9 cellular contexts compared by ENCODE assay signal in genomic region chr3:52891615-52892081, GRCh38. TPM values are rescaled to one million over a fixed set of nuclear protein-coding genes. Genes with fewer than 3 reads are reported as not detected.
DNase-seq lines count a peak whose midpoint lies in the region; ATAC-seq, FAIRE-seq and TF ChIP-seq lines count a peak whose summit lies in the region.
"Had no signal": no experiment of that assay in that cellular context is flagged by ENCODE, and none has a peak within 500 bp of the region (broad histone marks: within the 10 kb centered on the region; RNA-seq: fewer than 3 reads in every experiment).

No MANE protein-coding gene starts in this region.

- H2BK12ac ChIP-seq in neuronal stem cell (ENCODE audit: low read length): no peak overlapping the region

- TF ChIP-seq EP300 in HepG2 (IDR thresholded peaks at IDR 0.05; ENCODE audit: low read depth in 2 of 2, low read length in 2 of 2) (peak in 1 of 2 experiments; percentile 5; a peak in 1 of 4 replicates), HepG2 (CRISPR knock-in tag; IDR thresholded peaks at IDR 0.05; ENCODE audit: borderline replicate concordance) (no peak)

- H3K4me1 ChIP-seq in breast epithelium (peaks cover 0 to 6% of the 10 kb centered on the region in 2 donors), mammary epithelial cell (ENCODE audit: insufficient read depth, low read length) (peaks cover 11% of the 10 kb centered on the region), HepG2 (ENCODE audit: insufficient read depth, low read length) (peaks cover 57% of the 10 kb centered on the region), upper lobe of right lung (peaks cover 66% of the 10 kb centered on the region), neuronal stem cell (ENCODE audit: control insufficient read depth in 2 of 2, insufficient read depth in 1 of 2, low read depth in 1 of 2, low read length in 2 of 2) (peaks cover 3 to 4% of the 10 kb centered on the region in 2 donors)

- H3K4me1 Mint-ChIP-seq in activated T-helper 17 cell treated with anti-CD3 and anti-CD28 coated beads, Interleukin-2, amount 50 U/mL, for 72 hours: peaks cover 48% of the 10 kb centered on the region

- H3K9me3 ChIP-seq in breast epithelium (no peaks in the 10 kb centered on the region), mammary epithelial cell (replicated peaks; ENCODE audit: insufficient read depth, low read length) (no peaks in the 10 kb centered on the region), HepG2 (ENCODE audit: low read length) (no peaks in the 10 kb centered on the region), upper lobe of right lung (no peaks in the 10 kb centered on the region), neuronal stem cell (replicated peaks in 1 of 2; ENCODE audit: control insufficient read depth in 2 of 2, insufficient read depth in 1 of 2, low read depth in 1 of 2, low read length in 2 of 2) (no peaks in the 10 kb centered on the region)

- 100% methylated on average over 2 of the region's 2 CpGs for WGBS in mammary epithelial cell (ENCODE audit: low coverage, missing lambda C conversion rate)
- WGBS in HepG2 (ENCODE audit: low lambda C conversion rate): 79% methylated on average over 2 of the region's 2 CpGs
- no CpG with 5 or more reads among the region's 2 CpGs for WGBS in neuronal stem cell (ENCODE audit: extremely low coverage in 2 of 2, insufficient read length in 2 of 2, insufficient replicate concordance in 1 of 2), 2 donors

- no peaks in the 10 kb centered on the region for H4K20me1 ChIP-seq in mammary epithelial cell (ENCODE audit: insufficient read depth, low read length)
- H4K20me1 ChIP-seq in HepG2 (ENCODE audit: insufficient read depth, low read length): no peaks in the 10 kb centered on the region

- peak overlapping the region; percentile 91 for H3K27ac Mint-ChIP-seq in activated T-helper 17 cell treated with anti-CD3 and anti-CD28 coated beads, Interleukin-2, amount 50 U/mL, for 72 hours

- H3K23ac ChIP-seq in neuronal stem cell (ENCODE audit: low read depth, low read length, poor library complexity): no peak overlapping the region

- H3K4me3 Mint-ChIP-seq in activated T-helper 17 cell treated with anti-CD3 and anti-CD28 coated beads, Interleukin-2, amount 50 U/mL, for 72 hours: peak overlapping the region; percentile 92

- H3K27ac ChIP-seq in breast epithelium (peak overlapping the region; percentile 73 to 77), mammary epithelial cell (ENCODE audit: insufficient read depth, low read depth, low read length) (no peak overlapping the region), HepG2 (ENCODE audit: extremely low read length, insufficient read depth, low read length) (peak overlapping the region; percentile 68), upper lobe of right lung (peak overlapping the region; percentile 73), neuronal stem cell (replicated peaks; ENCODE audit: low read length) (no peak overlapping the region)

- no peaks in the 10 kb centered on the region for H3K9me3 Mint-ChIP-seq in activated T-helper 17 cell treated with anti-CD3 and anti-CD28 coated beads, Interleukin-2, amount 50 U/mL, for 72 hours

- no peak for TF ChIP-seq RAD21 in HepG2 (CRISPR knock-in tag; IDR thresholded peaks at IDR 0.05)

- H3K36me3 ChIP-seq in breast epithelium (no peaks in the 10 kb centered on the region), mammary epithelial cell (ENCODE audit: insufficient read depth, low read length) (no peaks in the 10 kb centered on the region), HepG2 (replicated peaks in 1 of 2; ENCODE audit: control insufficient read depth in 1 of 2, insufficient read depth in 2 of 2, low read length in 2 of 2) (no peaks in the 10 kb centered on the region; a peak in 1 of 5 replicates), upper lobe of right lung (no peaks in the 10 kb centered on the region), neuronal stem cell (replicated peaks in 1 of 2; ENCODE audit: control insufficient read depth in 2 of 2, insufficient read depth in 2 of 2, low read length in 2 of 2) (peaks cover 2 to 4% of the 10 kb centered on the region in 2 donors)

- DNase-seq in breast epithelium (ENCODE audit: low spot score in 2 of 2) (no peak), mammary epithelial cell (no peak), HepG2 (ENCODE audit: low spot score) (peak; percentile 66), upper lobe of right lung (no peak), neuronal stem cell (ENCODE audit: low spot score) (no peak)
- DNase-seq: NCI-H1417 treated with DMSO at 0.1 percent for 48 hours had no signal

- peaks cover 80% of the 10 kb centered on the region for H3K79me2 ChIP-seq in mammary epithelial cell (ENCODE audit: insufficient read depth, low read length)
- H3K79me2 ChIP-seq in HepG2 (ENCODE audit: insufficient read depth, low read length): peaks cover 10% of the 10 kb centered on the region

- H3K4me2 ChIP-seq in mammary epithelial cell (ENCODE audit: insufficient read depth, low read depth, low read length) (no peak overlapping the region), HepG2 (ENCODE audit: low read depth, low read length) (peak overlapping the region; percentile 47), neuronal stem cell (ENCODE audit: insufficient read depth, low read length, poor library complexity, severe bottlenecking) (no peak overlapping the region)

- dilution Hi-C loops in mammary epithelial cell (cut with HindIII; ENCODE audit: low sequenced_read_pairs): loop anchor here (5.0 kb wide), 1 partner anchor 54 kb away; the partner anchor contains the start of gene MUSTN1

- H2BK5ac ChIP-seq in neuronal stem cell (ENCODE audit: low read length): no peak overlapping the region

- H3K36me3 Mint-ChIP-seq in activated T-helper 17 cell treated with anti-CD3 and anti-CD28 coated beads, Interleukin-2, amount 50 U/mL, for 72 hours (ENCODE audit: low read depth): peaks cover 11% of the 10 kb centered on the region

- no peak overlapping the region for H4K8ac ChIP-seq in neuronal stem cell (ENCODE audit: low read depth, low read length)

- in situ Hi-C loops in mammary epithelial cell (cut with MboI; ENCODE audit: low sequenced_read_pairs in 2 of 2) (no loop called here), HepG2 (cut with HindIII; ENCODE audit: extremely low pct_ligation_motif_present, low pct_unique_long_range_greater_than_20kb) (no loop called here)

- no peak overlapping the region for H2BK15ac ChIP-seq in neuronal stem cell (ENCODE audit: low read length)

- no peak overlapping the region for H2BK120ac ChIP-seq in neuronal stem cell (ENCODE audit: low read depth, low read length)

- peak; percentile 72 for FAIRE-seq in HepG2 (lab: Jason Lieb, UNC)

- no TSS peak for BruUV-seq in mammary epithelial cell (replicated peaks; lab: Mats Ljungman, UMichigan)
- no TSS peak for BruUV-seq in HepG2 (replicated peaks; lab: Mats Ljungman, UMichigan)

- no peak for ATAC-seq in activated T-helper 17 cell treated with anti-CD3 and anti-CD28 coated beads, Interleukin-2, amount 50 U/mL, for 72 hours (replicated peaks)
- ATAC-seq in HepG2 (peak; percentile 70), upper lobe of right lung (peak; percentile 82), HG03039 (IDR thresholded peaks at IDR 0.05; ENCODE audit: unreplicated experiment) (no peak), GM21576 (IDR thresholded peaks at IDR 0.05; ENCODE audit: unreplicated experiment) (no peak)

- no peak overlapping the region for H3K4ac ChIP-seq in neuronal stem cell (ENCODE audit: low read length)

- H3K27me3 Mint-ChIP-seq in activated T-helper 17 cell treated with anti-CD3 and anti-CD28 coated beads, Interleukin-2, amount 50 U/mL, for 72 hours: no peaks in the 10 kb centered on the region

- no peak overlapping the region for H2AFZ ChIP-seq in mammary epithelial cell (ENCODE audit: low read depth, low read length)
- no peak overlapping the region for H2AFZ ChIP-seq in HepG2 (ENCODE audit: low read length)
- H2AFZ ChIP-seq in neuronal stem cell (ENCODE audit: low read length): no peak overlapping the region

- no peak overlapping the region for H3K18ac ChIP-seq in neuronal stem cell (ENCODE audit: low read length)

- peaks cover 2% of the 10 kb centered on the region for H3K79me1 ChIP-seq in neuronal stem cell (ENCODE audit: low read depth, low read length)

- CTCF ChIA-PET in mammary epithelial cell (lab: Charles Lee; ENCODE audit: low non-redundant PET) (no interaction called here), HepG2 (lab: Yijun Ruan, JAX; ENCODE audit: low intra/inter-chr PET ratio, low total read pairs) (no interaction called here)

- no peak overlapping the region for H3K14ac ChIP-seq in neuronal stem cell (ENCODE audit: low read length)

- TF ChIP-seq POLR2A in breast epithelium (IDR thresholded peaks at IDR 0.05) (no peak), HepG2 (IDR thresholded peaks at IDR 0.05; ENCODE audit: insufficient read depth in 1 of 2, low read depth in 2 of 2, low read length in 2 of 2) (no peak)

- TF ChIP-seq CTCF in breast epithelium (IDR thresholded peaks at IDR 0.05) (no peak), mammary epithelial cell (conservative IDR thresholded peaks at IDR 0.05 in 1 of 2, IDR thresholded peaks at IDR 0.05 in 1 of 2; ENCODE audit: extremely low read depth in 1 of 2, insufficient read depth in 1 of 2, low read depth in 1 of 2, low read length in 2 of 2) (no peak), HepG2 (CRISPR knock-in tag; IDR thresholded peaks at IDR 0.05) (no peak), upper lobe of right lung (IDR thresholded peaks at IDR 0.05) (no peak)

- intact Hi-C loops in breast epithelium (cut with DNase I; ENCODE audit: low total_unique reads) (no loop called here), mammary epithelial cell (cut with micrococcal nuclease) (no loop called here), HepG2 (cut with micrococcal nuclease; ENCODE audit: unreplicated experiment) (loop anchor here (5.0 kb wide), 1 partner anchor 39 kb away; no protein-coding TSS in a partner anchor), upper lobe of right lung (cut with DNase I) (no loop called here)

- no peaks in the 10 kb centered on the region for H3K27me3 ChIP-seq in breast epithelium
- H3K27me3 ChIP-seq in mammary epithelial cell (ENCODE audit: insufficient read depth, low read length): no peaks in the 10 kb centered on the region
- H3K27me3 ChIP-seq in HepG2 (ENCODE audit: control insufficient read depth in 1 of 2, insufficient read depth in 2 of 2, low read length in 2 of 2): no peaks in the 10 kb centered on the region
- no peaks in the 10 kb centered on the region for H3K27me3 ChIP-seq in upper lobe of right lung
- H3K27me3 ChIP-seq in neuronal stem cell (ENCODE audit: control insufficient read depth in 3 of 3, insufficient read depth in 3 of 3, low read depth in 1 of 3, low read length in 3 of 3): no peaks in the 10 kb centered on the region

- no peak overlapping the region for H3K9ac ChIP-seq in mammary epithelial cell (ENCODE audit: insufficient read depth, low read length)
- peak overlapping the region; percentile 31 for H3K9ac ChIP-seq in HepG2 (ENCODE audit: insufficient read depth, low read depth, low read length)
- no peak overlapping the region for H3K9ac ChIP-seq in neuronal stem cell (ENCODE audit: low read depth, low read length, poor library complexity)

- H4K91ac ChIP-seq in neuronal stem cell (ENCODE audit: low read depth, low read length, poor library complexity): no peak overlapping the region

- H2AK5ac ChIP-seq in neuronal stem cell (ENCODE audit: low read depth, low read length): no peak overlapping the region

- H3K4me3 ChIP-seq in breast epithelium (no peak overlapping the region), mammary epithelial cell (replicated peaks in 1 of 3; ENCODE audit: insufficient read depth in 1 of 3, low read depth in 2 of 3, low read length in 3 of 3) (no peak overlapping the region), HepG2 (replicated peaks in 1 of 3; ENCODE audit: insufficient read depth in 1 of 3, low read depth in 2 of 3, low read length in 3 of 3) (no peak overlapping the region), upper lobe of right lung (no peak overlapping the region), neuronal stem cell (ENCODE audit: low read length in 2 of 2) (no peak overlapping the region)

- POLR2A ChIA-PET in HepG2 (lab: Yijun Ruan, JAX): no interaction called here

RNA-seq across cellular contexts. Expression of gene STIMATE, which starts 5.7 kb away (rescaled TPM):
- total RNA-seq in breast epithelium: 10 to 100 TPM; 14.0 to 18.7 (median 14.7) TPM
- 10 to 100 TPM; 14.7 to 20.9 TPM for total RNA-seq in mammary epithelial cell
- polyA plus RNA-seq in mammary epithelial cell: 12.1 TPM
- polyA minus RNA-seq in mammary epithelial cell: 19.7 TPM
- total RNA-seq in activated T-helper 17 cell treated with anti-CD3 and anti-CD28 coated beads, Interleukin-2, amount 50 U/mL, for 72 hours: 10 to 100 TPM; 13.6 to 39.0 TPM
- total RNA-seq in HepG2 (2016; rRNA removed; fragmentation: Illumina TruSeq; extraction: Trizol): 8.7 and 11.7 TPM in 2 replicates
- 18.2 and 18.6 TPM in 2 replicates for total RNA-seq in HepG2 (2016; cell fraction: cytosol; rRNA removed; fragmentation: Illumina TruSeq; extraction: Trizol; ENCODE audit: low read depth)
- 7.4 and 13.2 TPM in 2 replicates for total RNA-seq in HepG2 (2016; cell fraction: insoluble cytoplasmic fraction; rRNA removed; fragmentation: Illumina TruSeq; extraction: Trizol)
- total RNA-seq in HepG2 (2016; cell fraction: membrane; rRNA removed; fragmentation: Illumina TruSeq; extraction: Trizol): 22.9 and 26.2 TPM in 2 replicates
- total RNA-seq in HepG2 (2016; cell fraction: nucleus; rRNA removed; fragmentation: Illumina TruSeq; extraction: Trizol): 6.8 and 12.1 TPM in 2 replicates
- 5.7 and 6.2 TPM in 2 replicates for polyA plus RNA-seq in HepG2 (2011; rRNA removed)
- polyA plus RNA-seq in HepG2 (2011; cell fraction: cytosol; rRNA removed): 6.4 and 6.8 TPM in 2 replicates
- polyA plus RNA-seq in HepG2 (2011; cell fraction: nucleus; rRNA removed): 27.8 and 29.6 TPM in 2 replicates
- 5.6 and 5.9 TPM in 2 replicates for polyA plus RNA-seq in HepG2 (2012)
- polyA plus RNA-seq in HepG2 (2016; cell fraction: cytosol; fragmentation: Illumina TruSeq; extraction: Trizol; ENCODE audit: low read depth): 28.0 and 29.6 TPM in 2 replicates
- polyA plus RNA-seq in HepG2 (2016; cell fraction: insoluble cytoplasmic fraction; fragmentation: Illumina TruSeq; extraction: Trizol; ENCODE audit: low read depth): 8.4 and 9.2 TPM in 2 replicates
- polyA plus RNA-seq in HepG2 (2016; cell fraction: membrane; fragmentation: Illumina TruSeq; extraction: Trizol; ENCODE audit: low read depth): 25.4 and 30.7 TPM in 2 replicates
- 12.9 and 17.4 TPM in 2 replicates for polyA plus RNA-seq in HepG2 (2016; cell fraction: nucleus; fragmentation: Illumina TruSeq; extraction: Trizol; ENCODE audit: insufficient read depth, low read depth)
- polyA minus RNA-seq in HepG2 (2011; rRNA and poly(A)+ RNA removed; ENCODE audit: low replicate concordance): 11.7 and 11.8 TPM in 2 replicates
- 6.1 and 8.6 TPM in 2 replicates for polyA minus RNA-seq in HepG2 (2011; cell fraction: cytosol; rRNA and poly(A)+ RNA removed)
- 5.3 and 7.9 TPM in 2 replicates for polyA minus RNA-seq in HepG2 (2011; cell fraction: nucleus; rRNA and poly(A)+ RNA removed)
- 34.7 TPM for total RNA-seq in upper lobe of right lung
- 11.6 TPM for polyA plus RNA-seq in neuronal stem cell (2013, experiment 1 of 2)
- polyA plus RNA-seq in neuronal stem cell (2013, experiment 2 of 2): 11.8 TPM

RNA-seq across cellular contexts. Expression of gene MUSTN1, which starts 56.8 kb away (rescaled TPM):
- total RNA-seq in breast epithelium: 10 to 100 TPM in 1 of 3 donors, 1 to 10 TPM in 2; 5.9 to 13.0 (median 6.9) TPM
- total RNA-seq in mammary epithelial cell: not detected
- 0.18 TPM for polyA plus RNA-seq in mammary epithelial cell
- polyA minus RNA-seq in mammary epithelial cell: not detected
- total RNA-seq in activated T-helper 17 cell treated with anti-CD3 and anti-CD28 coated beads, Interleukin-2, amount 50 U/mL, for 72 hours: 1 to 10 TPM in 1 of 2 donors, not detected in 1; 2.8 TPM
- 1.3 and 1.4 TPM in 2 replicates for total RNA-seq in HepG2 (2016; rRNA removed; fragmentation: Illumina TruSeq; extraction: Trizol)
- 1.1 TPM in 1 of 2 replicates, not detected in the other for total RNA-seq in HepG2 (2016; cell fraction: cytosol; rRNA removed; fragmentation: Illumina TruSeq; extraction: Trizol; ENCODE audit: low read depth)
- 1.8 and 2.0 TPM in 2 replicates for total RNA-seq in HepG2 (2016; cell fraction: insoluble cytoplasmic fraction; rRNA removed; fragmentation: Illumina TruSeq; extraction: Trizol)
- total RNA-seq in HepG2 (2016; cell fraction: membrane; rRNA removed; fragmentation: Illumina TruSeq; extraction: Trizol): 0.62 and 1.3 TPM in 2 replicates
- total RNA-seq in HepG2 (2016; cell fraction: nucleus; rRNA removed; fragmentation: Illumina TruSeq; extraction: Trizol): 1.5 and 1.8 TPM in 2 replicates
- 0.60 and 0.84 TPM in 2 replicates for polyA plus RNA-seq in HepG2 (2011; rRNA removed)
- polyA plus RNA-seq in HepG2 (2011; cell fraction: cytosol; rRNA removed): 0.46 and 0.76 TPM in 2 replicates
- polyA plus RNA-seq in HepG2 (2011; cell fraction: nucleus; rRNA removed): 8.5 TPM in 2 replicates
- polyA plus RNA-seq in HepG2 (2012): 0.59 and 1.6 TPM in 2 replicates
- 0.95 and 1.2 TPM in 2 replicates for polyA plus RNA-seq in HepG2 (2016; cell fraction: cytosol; fragmentation: Illumina TruSeq; extraction: Trizol; ENCODE audit: low read depth)
- polyA plus RNA-seq in HepG2 (2016; cell fraction: insoluble cytoplasmic fraction; fragmentation: Illumina TruSeq; extraction: Trizol; ENCODE audit: low read depth): 1.7 and 2.2 TPM in 2 replicates
- polyA plus RNA-seq in HepG2 (2016; cell fraction: membrane; fragmentation: Illumina TruSeq; extraction: Trizol; ENCODE audit: low read depth): 0.33 and 0.93 TPM in 2 replicates
- polyA plus RNA-seq in HepG2 (2016; cell fraction: nucleus; fragmentation: Illumina TruSeq; extraction: Trizol; ENCODE audit: insufficient read depth, low read depth): 4.6 and 6.7 TPM in 2 replicates
- polyA minus RNA-seq in HepG2 (2011; rRNA and poly(A)+ RNA removed; ENCODE audit: low replicate concordance): 0.54 TPM in 1 of 2 replicates, not detected in the other
- not detected in 2 replicates for polyA minus RNA-seq in HepG2 (2011; cell fraction: cytosol; rRNA and poly(A)+ RNA removed)
- not detected in 2 replicates for polyA minus RNA-seq in HepG2 (2011; cell fraction: nucleus; rRNA and poly(A)+ RNA removed)
- 5.4 TPM for total RNA-seq in upper lobe of right lung
- polyA plus RNA-seq in neuronal stem cell (2013, experiment 1 of 2): 10.7 TPM
- 10.5 TPM for polyA plus RNA-seq in neuronal stem cell (2013, experiment 2 of 2)

Comparison
In these comparisons a context has a peak if more than half of its experiments do, and no peak if none do; other contexts are left out.
1. H3K27ac ChIP-seq: peak in breast epithelium (2 of 2), HepG2 (single experiment) and upper lobe of right lung (single experiment); none in mammary epithelial cell (single experiment) and neuronal stem cell (single experiment).
2. ATAC-seq: peak in HepG2 (single experiment) and upper lobe of right lung (single experiment); none in activated T-helper 17 cell treated with anti-CD3 and anti-CD28 coated beads, Interleukin-2, amount 50 U/mL, for 72 hours (single experiment), HG03039 (single experiment) and GM21576 (single experiment).